In genomic region chr1:230215049-230215448, GRCh38 we compare ENCODE assay signal across 7 cellular contexts.
DNase-seq lines count a peak whose midpoint lies in the region; ATAC-seq and TF ChIP-seq lines count a peak whose summit lies in the region.

No MANE protein-coding gene starts in this region.

- POLR2A ChIA-PET in activated CD8-positive, alpha-beta T cell treated with anti-CD3 and anti-CD28 coated beads for 36 hours (lab: Charles Lee), result interaction anchor here (1.6 kb wide), 1 partner anchor 14 kb away, joined by 3 read pairs; no protein-coding TSS in a partner anchor

- H3K27me3 ChIP-seq in layer of hippocampus (ENCODE audit: control insufficient read depth, insufficient read depth, low read length), result no peaks in the 10 kb centered on the region
- no peaks in the 10 kb centered on the region for H3K27me3 ChIP-seq in tibial nerve

- no peaks in the 10 kb centered on the region for H3K9me3 Mint-ChIP-seq in activated CD8-positive, alpha-beta T cell treated with anti-CD3 and anti-CD28 coated beads for 36 hours

- H3K27ac ChIP-seq in layer of hippocampus (ENCODE audit: low read depth, low read length) (peak overlapping the region; percentile 13), tibial nerve (peak overlapping the region; percentile 8 to 69 (median 60))

- H3K9me3 ChIP-seq in tibial nerve, result no peaks in the 10 kb centered on the region

- TF ChIP-seq POLR2A in tibial nerve (IDR thresholded peaks at IDR 0.05), result no peak

- peaks cover 38% of the 10 kb centered on the region for H3K36me3 Mint-ChIP-seq in activated CD8-positive, alpha-beta T cell treated with anti-CD3 and anti-CD28 coated beads for 36 hours (ENCODE audit: low read depth)

- intact Hi-C loops in activated CD8-positive, alpha-beta T cell treated with anti-CD3 and anti-CD28 coated beads for 36 hours (cut with micrococcal nuclease), result no loop called here

- peak in 1 of 2 donors; percentile 54 for TF ChIP-seq EP300 in tibial nerve (IDR thresholded peaks at IDR 0.05)

- no peak for ATAC-seq in HG03135 (IDR thresholded peaks at IDR 0.05; ENCODE audit: unreplicated experiment)
- no peak for ATAC-seq in GM18858 (IDR thresholded peaks at IDR 0.05; ENCODE audit: unreplicated experiment)
- ATAC-seq in activated CD8-positive, alpha-beta T cell treated with anti-CD3 and anti-CD28 coated beads for 36 hours, result no peak

- CTCF ChIA-PET in activated CD8-positive, alpha-beta T cell treated with anti-CD3 and anti-CD28 coated beads for 36 hours (lab: Charles Lee), result interaction anchor here (0.7 to 1.6 kb wide), 3 partner anchors 9 to 940 kb away, joined by 3 to 9 read pairs (median 5); no protein-coding TSS in a partner anchor

- peaks cover 45% of the 10 kb centered on the region for H3K4me1 Mint-ChIP-seq in activated CD8-positive, alpha-beta T cell treated with anti-CD3 and anti-CD28 coated beads for 36 hours (ENCODE audit: low read depth)

- TF ChIP-seq CTCF in LNCaP clone FGC (IDR thresholded peaks at IDR 0.05; ENCODE audit: control insufficient read depth, extremely low read depth, insufficient read depth) (peak; percentile 53), tibial nerve (IDR thresholded peaks at IDR 0.05) (peak; percentile 47 to 76 (median 64))
- TF ChIP-seq CTCF in activated CD8-positive, alpha-beta T cell treated with anti-CD3 and anti-CD28 coated beads for 36 hours (IDR thresholded peaks at IDR 0.05), result no peak

- H3K27me3 Mint-ChIP-seq in activated CD8-positive, alpha-beta T cell treated with anti-CD3 and anti-CD28 coated beads for 36 hours, result no peaks in the 10 kb centered on the region

- DNase-seq in LNCaP clone FGC (ENCODE audit: low read depth), result peak; percentile 68
- peak; percentile 33 to 74 for DNase-seq in T47D (ENCODE audit: low read depth in 1 of 2, low spot score in 1 of 2)
- peak; percentile 49 to 61 for DNase-seq in tibial nerve (ENCODE audit: low spot score in 2 of 2)
- DNase-seq in activated CD8-positive, alpha-beta T cell treated with anti-CD3 and anti-CD28 coated beads for 36 hours, result no peak

- H3K4me3 ChIP-seq in LNCaP clone FGC (ENCODE audit: low read depth, low read length) (peak overlapping the region; percentile 14; the same call in 1 of the 2 replicates), tibial nerve (no peak overlapping the region)

- in situ Hi-C loops in T47D (cut with HindIII; ENCODE audit: low pct_unique_long_range_greater_than_20kb, low sequenced_read_pairs), result no loop called here

- no peaks in the 10 kb centered on the region for H3K36me3 ChIP-seq in tibial nerve

- WGBS in tibial nerve, 2 donors, result 16 to 30% methylated on average over 7 of the region's 7 CpGs

- H3K4me3 Mint-ChIP-seq in activated CD8-positive, alpha-beta T cell treated with anti-CD3 and anti-CD28 coated beads for 36 hours, result no peak overlapping the region

- H3K27ac Mint-ChIP-seq in activated CD8-positive, alpha-beta T cell treated with anti-CD3 and anti-CD28 coated beads for 36 hours, result no peak overlapping the region

- peaks cover 0 to 62% (median 26%) of the 10 kb centered on the region in 4 donors for H3K4me1 ChIP-seq in tibial nerve
